ENCODE assay signal across 8 cellular contexts in the genomic region with DNA sequence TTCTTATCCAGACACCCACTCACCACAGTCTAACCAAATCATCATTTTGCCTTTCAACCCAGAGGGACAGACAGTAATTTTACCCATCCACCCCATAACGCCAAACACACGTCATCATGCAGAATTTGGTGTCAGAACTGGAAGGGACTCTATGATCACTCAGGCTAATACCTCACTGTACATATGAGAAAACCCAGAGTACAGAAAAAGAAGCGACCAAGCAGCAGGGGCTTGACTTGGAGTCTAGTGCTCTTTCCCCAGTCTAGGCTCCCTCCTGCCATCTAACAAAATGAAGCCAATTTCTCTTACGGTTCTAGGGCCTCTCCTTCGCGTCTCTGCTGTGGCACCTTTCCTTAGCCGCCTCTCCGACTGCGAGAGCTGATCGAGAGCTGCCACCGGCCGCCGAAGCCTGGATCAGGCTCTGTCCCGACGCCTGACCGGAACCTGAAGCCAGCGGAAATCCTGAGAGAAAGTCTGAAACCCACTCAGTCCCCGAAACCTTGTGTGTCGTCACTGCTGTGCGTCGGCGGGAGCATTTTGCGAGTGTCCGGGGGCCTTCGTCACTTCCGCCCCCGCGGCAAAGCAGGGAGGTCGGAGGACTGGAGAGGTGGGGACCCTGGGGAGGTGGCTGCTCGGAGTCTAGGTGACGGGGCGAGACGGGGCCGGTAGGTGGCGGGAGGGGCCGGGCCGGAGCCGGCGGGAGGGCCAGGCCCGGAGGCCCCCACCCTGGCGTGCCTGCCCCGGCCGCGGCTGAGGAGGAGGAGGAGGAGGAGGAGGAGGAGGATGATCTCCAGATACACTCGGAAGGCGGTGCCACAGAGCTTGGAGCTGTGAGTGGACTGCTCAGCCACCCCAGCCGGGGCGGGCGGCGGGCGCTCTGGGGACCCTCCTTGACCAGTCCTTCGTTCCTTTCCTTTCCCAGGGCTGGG. TPM values are rescaled to one million over a fixed set of nuclear protein-coding genes. Genes with fewer than 3 reads are reported as not detected.
DNase-seq lines count a peak whose midpoint lies in the region; ATAC-seq, FAIRE-seq and TF ChIP-seq lines count a peak whose summit lies in the region.

A gene (minus strand): TSS at position 452 of the 929 bp plus-strand sequence. CDS start 4,071 bp downstream, outside the sequence.
A gene (plus strand): TSS at position 563 of the 929 bp plus-strand sequence. CDS start 221 bp downstream, at position 784.

- intact Hi-C loops in T-helper 2 cell treated with Interferon-gamma antibody and Interleukin-4, amounts not matched to agents 100 ng/mL and 5 ng/mL, for 36 hours (cut with micrococcal nuclease) = loop anchor here (1.0 kb wide), 3 partner anchors 71 to 84 kb away; a partner anchor contains a TSS
- intact Hi-C loops in psoas muscle (cut with DNase I) = loop anchor here in 1 of 2 donors (10.0 kb wide), 1 partner anchor 803 kb away; no protein-coding TSS in a partner anchor

- WGBS in psoas muscle, 3 donors = 1% methylated on average over 37 to 52 of the region's 52 CpGs

- H3K27ac ChIP-seq in right atrium auricular region = peak within 1 kb of the TSS; percentile 91 to 95
- H3K27ac ChIP-seq in psoas muscle = peak within 1 kb of the TSS; percentile 99

- H3K9me3 ChIP-seq in right atrium auricular region = no peaks in the 10 kb centered on the region
- no peaks in the 10 kb centered on the region for H3K9me3 ChIP-seq in psoas muscle

- no peaks in the 10 kb centered on the region for H3K27me3 ChIP-seq in right atrium auricular region
- H3K27me3 ChIP-seq in psoas muscle (ENCODE audit: insufficient read depth in 3 of 3, low read length in 2 of 3) = no peaks in the 10 kb centered on the region

- H3K4me3 ChIP-seq in right atrium auricular region = peak within 1 kb of the TSS; percentile 80 to 90
- H3K4me3 ChIP-seq in psoas muscle = peak within 1 kb of the TSS; percentile 98

- peak; percentile 94 for ATAC-seq in HG02885 (IDR thresholded peaks at IDR 0.05; ENCODE audit: poor library complexity, unreplicated experiment)
- peak; percentile 98 to 99 (median 98) for ATAC-seq in psoas muscle

- H3K4me1 ChIP-seq in right atrium auricular region (peaks cover 0 to 37% of the 10 kb centered on the region in 2 donors), psoas muscle (peaks cover 34% of the 10 kb centered on the region)

- TF ChIP-seq CTCF in right atrium auricular region (IDR thresholded peaks at IDR 0.05) (peak in 1 of 2 donors; percentile 52), psoas muscle (IDR thresholded peaks at IDR 0.05) (peak; percentile 14)

- H3K36me3 ChIP-seq in right atrium auricular region = peaks cover 4% of the 10 kb centered on the region
- H3K36me3 ChIP-seq in psoas muscle (ENCODE audit: insufficient read depth in 1 of 2, low read depth in 1 of 2) = peaks cover 7 to 18% of the 10 kb centered on the region in 2 donors

- peak; percentile 96 for FAIRE-seq in urothelium cell line (lab: Jason Lieb, UNC)

- DNase-seq in NCI-H187 treated with DMSO at 0.1 percent for 48 hours (lab: John Stamatoyannopoulos, UW) (peak; percentile 8), anterior cingulate cortex (lab: John Stamatoyannopoulos, UW) (peak; percentile 67 to 95 (median 91)), right atrium auricular region (ENCODE audit: low spot score) (peak; percentile 94), psoas muscle (peak; percentile 95 to 97), urothelium cell line (ENCODE audit: low spot score) (peak; percentile 96)

- peak; percentile 95 for TF ChIP-seq POLR2A in GM15510 (IDR thresholded peaks at IDR 0.05; ENCODE audit: borderline replicate concordance, extremely low read depth, insufficient read length)

RNA-seq across cellular contexts. Expression of the first gene that starts in this region (rescaled TPM):
- 30.2 and 31.7 TPM in 2 replicates for total RNA-seq in T-helper 2 cell treated with Interferon-gamma antibody and Interleukin-4, amounts not matched to agents 100 ng/mL and 5 ng/mL, for 36 hours
- 10 to 100 TPM; 14.4 to 20.7 TPM for total RNA-seq in right atrium auricular region
- total RNA-seq in psoas muscle = 10 to 100 TPM; 12.2 to 17.1 (median 15.0) TPM
- polyA plus RNA-seq in psoas muscle = 10 to 100 TPM in 1 of 3 donors, 1 to 10 TPM in 2; 7.0 to 10.7 (median 8.1) TPM

RNA-seq across cellular contexts. Expression of the second gene that starts in this region (rescaled TPM):
- 14.1 and 14.2 TPM in 2 replicates for total RNA-seq in T-helper 2 cell treated with Interferon-gamma antibody and Interleukin-4, amounts not matched to agents 100 ng/mL and 5 ng/mL, for 36 hours
- total RNA-seq in right atrium auricular region (10 to 100 TPM in 1 of 2 donors, 1 to 10 TPM in 1; 9.4 to 13.0 TPM), psoas muscle (10 to 100 TPM in 3 of 4 donors, 1 to 10 TPM in 1; 8.9 to 18.1 (median 11.8) TPM)
- polyA plus RNA-seq in psoas muscle = 10 to 100 TPM in 2 of 3 donors, 1 to 10 TPM in 1; 8.2 to 10.8 (median 10.2) TPM

Comparison
In these comparisons a context has a peak if more than half of its experiments do, and no peak if none do; other contexts are left out.
1. Peak in every context shown above with its lines: DNase-seq, ATAC-seq, H3K4me3 ChIP-seq and H3K27ac ChIP-seq.
2. DNase-seq: peak in every context shown above with its lines; median percentile 96 in psoas muscle; 96 in urothelium cell line; 94 in right atrium auricular region; 91 in anterior cingulate cortex; 8 in NCI-H187 treated with DMSO at 0.1 percent for 48 hours.